ENCODE assay signal across 1 cellular context in the genomic region with DNA sequence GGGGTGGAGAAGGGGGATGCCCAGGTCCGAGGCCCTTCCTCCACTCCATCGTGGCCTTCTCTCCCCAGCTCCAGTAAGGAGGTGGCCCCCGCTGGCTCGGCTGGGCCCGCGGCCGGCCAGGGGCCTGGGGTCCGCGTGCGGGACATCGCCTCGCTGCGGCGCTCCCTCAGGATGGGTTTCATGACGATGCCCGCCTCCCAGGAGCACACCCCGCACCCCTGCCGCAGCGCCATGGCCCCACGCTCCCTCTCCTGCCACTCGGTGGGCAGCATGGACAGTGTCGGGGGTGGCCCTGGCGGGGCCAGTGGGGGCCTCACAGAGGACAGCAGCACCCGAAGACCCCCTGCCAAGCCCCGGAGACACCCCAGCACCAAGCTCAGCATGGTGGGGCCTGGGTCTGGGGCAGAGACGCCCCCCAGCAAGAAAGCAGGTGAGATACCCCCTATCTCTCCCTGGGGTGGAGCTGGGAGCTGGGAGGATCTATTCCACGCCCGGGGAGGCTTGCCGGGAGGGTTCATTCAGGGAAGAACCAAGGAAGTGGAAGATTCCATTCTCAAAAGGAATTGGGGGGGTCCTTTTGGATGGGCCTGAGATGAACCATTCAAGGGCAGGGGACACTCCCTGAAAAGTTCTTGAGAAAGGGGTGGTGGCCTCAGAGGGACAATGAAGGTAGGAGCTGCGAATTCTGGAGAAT.
TF ChIP-seq lines count a peak whose summit lies in the region.

No MANE protein-coding gene starts in this region.

TF ChIP-seq in IMR-90, 13 proteins besides CTCF, POLR2A, EP300 and RAD21:
- peak; percentile 69; the same call in 1 of the 2 replicates for TF ChIP-seq BHLHE40 (IDR thresholded peaks at IDR 0.05; ENCODE audit: low read depth, low read length)
- no peak for TF ChIP-seq RCOR1 (IDR thresholded peaks at IDR 0.05; ENCODE audit: insufficient replicate concordance, low read length)
TF ChIP-seq in IMR-90: peak in this region for 1.
